19 cellular contexts compared by ENCODE assay signal in genomic region chr6:15630202-15630601, GRCh38.
"Had no signal": no experiment of that assay in that cellular context is flagged by ENCODE, and none has a peak within 500 bp of the region (broad histone marks: within the 10 kb centered on the region; RNA-seq: fewer than 3 reads in every experiment).

No MANE protein-coding gene starts in this region.

- H3K4me1 ChIP-seq: colonic mucosa, parathyroid adenoma had no signal

- H3K4me3 ChIP-seq: colonic mucosa, tibial nerve, uterus had no signal

- H3K9ac ChIP-seq: parathyroid adenoma had no signal

- H3K27me3 ChIP-seq: colonic mucosa, tibial nerve, uterus had no signal

- H3K36me3 ChIP-seq: colonic mucosa, uterus had no signal

- H3K4me3 Mint-ChIP-seq: activated CD4-positive, alpha-beta memory T cell treated with anti-CD3 and anti-CD28 coated beads, Interleukin-2, amount 10 ng/mL, durations not matched to agents 7 days and 5 days; activated T-cell treated with anti-CD3 and anti-CD28 coated beads, Interleukin-2, amount 50 U/mL, for 24 hours; naive thymus-derived CD8-positive, alpha-beta T cell; stimulated activated memory B cell treated with anti-CD40 and anti-IgM and Interleukin-4, amounts not matched to agents 10 μg/mL and 1 μg/mL and 100 μg/mL, for 72 hours; T-helper 17 cell had no signal

- FAIRE-seq: endometrium, islet of Langerhans had no signal

- ATAC-seq: activated naive CD4-positive, alpha-beta T cell treated with anti-CD3 and anti-CD28 coated beads, Interleukin-2, amount 50 U/mL, for 72 hours; left colon; naive thymus-derived CD8-positive, alpha-beta T cell; stimulated activated memory B cell treated with anti-CD40 and anti-IgM and Interleukin-4, amounts not matched to agents 10 μg/mL and 1 μg/mL and 100 μg/mL, for 72 hours; T-helper 17 cell had no signal

- H3K27me3 Mint-ChIP-seq: activated CD4-positive, alpha-beta memory T cell treated with anti-CD3 and anti-CD28 coated beads, Interleukin-2, amount 10 ng/mL, durations not matched to agents 7 days and 5 days; activated T-cell treated with anti-CD3 and anti-CD28 coated beads, Interleukin-2, amount 50 U/mL, for 24 hours; naive thymus-derived CD8-positive, alpha-beta T cell; stimulated activated memory B cell treated with anti-CD40 and anti-IgM and Interleukin-4, amounts not matched to agents 10 μg/mL and 1 μg/mL and 100 μg/mL, for 72 hours; T-helper 17 cell had no signal

- DNase-seq: activated CD4-positive, alpha-beta memory T cell treated with anti-CD3 and anti-CD28 coated beads, Interleukin-2, amount 10 ng/mL, durations not matched to agents 7 days and 5 days; activated CD4-positive, alpha-beta T cell treated with anti-CD3 and anti-CD28 coated beads for 4 hours; activated T-cell treated with anti-CD3 and anti-CD28 coated beads, Interleukin-2, amount 50 U/mL, for 24 hours; amniotic stem cell; colonic mucosa; foreskin melanocyte; head of caudate nucleus; left colon; naive thymus-derived CD8-positive, alpha-beta T cell; stimulated activated CD4-positive, alpha-beta T cell treated with anti-CD3 and anti-CD28 coated beads, Interleukin-2, amount 100 ng/mL, for 48 hours; substantia nigra; T-helper 17 cell; uterus had no signal

- H3K9me3 Mint-ChIP-seq: activated CD4-positive, alpha-beta memory T cell treated with anti-CD3 and anti-CD28 coated beads, Interleukin-2, amount 10 ng/mL, durations not matched to agents 7 days and 5 days; activated naive CD4-positive, alpha-beta T cell treated with anti-CD3 and anti-CD28 coated beads, Interleukin-2, amount 50 U/mL, for 72 hours; activated T-cell treated with anti-CD3 and anti-CD28 coated beads, Interleukin-2, amount 50 U/mL, for 24 hours; naive thymus-derived CD8-positive, alpha-beta T cell; stimulated activated memory B cell treated with anti-CD40 and anti-IgM and Interleukin-4, amounts not matched to agents 10 μg/mL and 1 μg/mL and 100 μg/mL, for 72 hours had no signal

- H3K79me2 ChIP-seq: parathyroid adenoma had no signal

- H3K9me3 ChIP-seq: colonic mucosa, tibial nerve, uterus had no signal

- H3K27ac Mint-ChIP-seq: activated CD4-positive, alpha-beta memory T cell treated with anti-CD3 and anti-CD28 coated beads, Interleukin-2, amount 10 ng/mL, durations not matched to agents 7 days and 5 days; activated naive CD4-positive, alpha-beta T cell treated with anti-CD3 and anti-CD28 coated beads, Interleukin-2, amount 50 U/mL, for 72 hours; activated T-cell treated with anti-CD3 and anti-CD28 coated beads, Interleukin-2, amount 50 U/mL, for 24 hours; stimulated activated memory B cell treated with anti-CD40 and anti-IgM and Interleukin-4, amounts not matched to agents 10 μg/mL and 1 μg/mL and 100 μg/mL, for 72 hours; T-helper 17 cell had no signal

- H2AFZ ChIP-seq: parathyroid adenoma had no signal

- H3K27ac ChIP-seq: colonic mucosa, parathyroid adenoma, uterus had no signal
